ENCODE assay signal across 24 cellular contexts in the genomic region with DNA sequence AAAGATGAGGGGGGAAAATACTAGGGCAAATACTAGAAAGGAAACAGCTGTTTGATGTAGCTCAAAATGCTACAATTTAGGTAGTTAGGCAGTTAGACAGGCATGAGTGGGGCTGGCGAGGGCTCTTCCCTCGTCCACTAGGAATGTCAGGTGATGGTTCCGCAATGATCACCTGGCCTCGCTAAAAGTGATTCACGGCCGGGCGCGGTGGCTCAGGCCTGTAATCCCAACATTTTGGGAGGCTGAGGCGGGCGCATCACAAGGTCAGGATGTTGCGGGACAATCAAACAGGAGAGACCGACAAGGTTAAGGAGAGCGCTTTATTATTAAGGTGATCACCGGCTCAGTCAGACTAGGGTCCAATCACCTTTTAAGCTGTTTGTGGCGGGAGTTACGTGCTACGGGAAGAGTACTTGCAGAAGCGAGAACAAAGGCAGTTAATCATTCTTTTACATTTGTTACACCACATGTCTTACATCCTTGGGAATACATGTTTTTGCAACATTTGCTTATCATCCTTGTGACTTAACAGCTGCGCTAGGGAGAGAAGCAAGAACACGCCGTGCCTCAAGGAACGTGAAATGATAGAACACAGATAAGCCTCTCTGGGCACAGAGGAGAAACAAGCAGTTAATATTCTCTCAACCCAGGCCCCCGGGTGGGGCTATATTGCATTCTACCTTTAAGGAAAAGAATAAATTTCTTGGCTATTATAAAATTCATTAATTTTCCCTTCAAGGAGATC.
"Had no signal": no experiment of that assay in that cellular context is flagged by ENCODE, and none has a peak within 500 bp of the region (broad histone marks: within the 10 kb centered on the region; RNA-seq: fewer than 3 reads in every experiment).

No MANE protein-coding gene starts in this region.

- DNase-seq: activated CD4-positive, alpha-beta memory T cell treated with anti-CD3 and anti-CD28 coated beads for 36 hours; activated CD4-positive, alpha-beta T cell treated with anti-CD3 and anti-CD28 coated beads for 1 hour; activated CD4-positive, alpha-beta T cell treated with anti-CD3 and anti-CD28 coated beads, Interleukin-2, amount 10 ng/mL, durations not matched to agents 7 days and 5 days; activated CD8-positive, alpha-beta memory T cell treated with anti-CD3 and anti-CD28 coated beads for 24 hours; activated gamma-delta T cell; activated naive CD4-positive, alpha-beta T cell treated with anti-CD3 and anti-CD28 coated beads for 36 hours; activated naive CD8-positive, alpha-beta T cell treated with anti-CD3 and anti-CD28 coated beads for 36 hours; activated T-cell treated with anti-CD3 and anti-CD28 coated beads, Interleukin-2, amount 50 U/mL, for 4 hours; anterior cingulate cortex; central memory CD4-positive, alpha-beta T cell; MV-4-11; NCI-H1105; NCI-H1436; NCI-H1694 treated with DMSO at 0.1 percent for 48 hours; NCI-H2029 treated with DMSO at 0.1 percent for 48 hours; NCI-H510A treated with DMSO at 0.1 percent for 48 hours; NCI-H69; NK-92 treated with Interleukin-12 subunit alpha and Interleukin-12 subunit beta, amount 100 ng/mL, for 24 hours; Peyer's patch; SHP77 treated with DMSO at 0.1 percent for 48 hours had no signal

- H3K4me1 Mint-ChIP-seq: activated CD4-positive, alpha-beta T cell treated with anti-CD3 and anti-CD28 coated beads, Interleukin-2, amount 10 ng/mL, durations not matched to agents 7 days and 5 days; activated naive CD8-positive, alpha-beta T cell treated with anti-CD3 and anti-CD28 coated beads for 36 hours; WTC11 had no signal

- H3K27me3 Mint-ChIP-seq: activated CD4-positive, alpha-beta memory T cell treated with anti-CD3 and anti-CD28 coated beads for 36 hours; activated CD4-positive, alpha-beta T cell treated with anti-CD3 and anti-CD28 coated beads, Interleukin-2, amount 10 ng/mL, durations not matched to agents 7 days and 5 days; activated naive CD8-positive, alpha-beta T cell treated with anti-CD3 and anti-CD28 coated beads for 36 hours had no signal

- H3K36me3 ChIP-seq: breast epithelium, Peyer's patch had no signal

- H3K27me3 ChIP-seq: breast epithelium, Peyer's patch had no signal

- H3K4me3 ChIP-seq: breast epithelium, Peyer's patch had no signal

- H3K27ac Mint-ChIP-seq: activated CD4-positive, alpha-beta memory T cell treated with anti-CD3 and anti-CD28 coated beads for 36 hours; activated CD4-positive, alpha-beta T cell treated with anti-CD3 and anti-CD28 coated beads, Interleukin-2, amount 10 ng/mL, durations not matched to agents 7 days and 5 days; activated naive CD4-positive, alpha-beta T cell treated with anti-CD3 and anti-CD28 coated beads for 36 hours; activated naive CD8-positive, alpha-beta T cell treated with anti-CD3 and anti-CD28 coated beads for 36 hours; T-helper 1 cell treated with Interleukin-12 subunit alpha and Interleukin-12 subunit beta and Interleukin-4 antibody, amounts not matched to agents 30 μg/mL and 1 μg/mL, for 36 hours; WTC11 had no signal

- H3K36me3 Mint-ChIP-seq: activated CD4-positive, alpha-beta memory T cell treated with anti-CD3 and anti-CD28 coated beads for 36 hours; activated naive CD8-positive, alpha-beta T cell treated with anti-CD3 and anti-CD28 coated beads for 36 hours had no signal

- H3K4me3 Mint-ChIP-seq: activated CD4-positive, alpha-beta memory T cell treated with anti-CD3 and anti-CD28 coated beads for 36 hours; activated CD4-positive, alpha-beta T cell treated with anti-CD3 and anti-CD28 coated beads, Interleukin-2, amount 10 ng/mL, durations not matched to agents 7 days and 5 days; activated naive CD4-positive, alpha-beta T cell treated with anti-CD3 and anti-CD28 coated beads for 36 hours; activated naive CD8-positive, alpha-beta T cell treated with anti-CD3 and anti-CD28 coated beads for 36 hours; activated T-cell treated with anti-CD3 and anti-CD28 coated beads, Interleukin-2, amount 50 U/mL, for 4 hours; T-helper 1 cell treated with Interleukin-12 subunit alpha and Interleukin-12 subunit beta and Interleukin-4 antibody, amounts not matched to agents 30 μg/mL and 1 μg/mL, for 36 hours; WTC11 had no signal

- H3K4me2 ChIP-seq: KMS-11 had no signal

- H3K9ac ChIP-seq: KMS-11 had no signal

- H3K4me1 ChIP-seq: breast epithelium, Peyer's patch had no signal

- H3K27ac ChIP-seq: breast epithelium, KMS-11, Peyer's patch had no signal
